ENCODE assay signal across 8 cellular contexts in the genomic region with DNA sequence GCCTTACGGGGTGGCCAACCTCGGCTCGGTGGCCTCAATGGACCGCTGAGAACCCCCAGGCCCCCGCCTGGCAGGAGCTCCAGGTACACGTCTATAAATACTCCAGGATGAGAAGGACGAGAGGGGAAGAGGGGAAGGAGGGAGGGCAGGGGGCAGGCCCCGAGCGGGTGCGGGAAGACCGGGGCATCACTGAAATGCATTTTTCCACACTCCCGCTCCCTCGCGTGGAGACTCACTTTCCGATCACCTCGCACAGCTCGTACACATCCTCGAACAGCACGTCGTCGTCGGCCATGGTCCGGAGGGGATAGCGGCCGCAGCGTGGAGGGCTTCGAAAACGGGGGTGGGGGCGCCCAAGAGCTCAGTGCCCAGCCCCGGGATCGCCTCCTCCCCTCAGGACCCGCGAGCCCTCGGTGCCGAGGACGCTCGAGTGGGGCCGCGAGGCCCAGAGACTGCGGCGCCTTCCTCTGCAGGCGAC. TPM values are rescaled to one million over a fixed set of nuclear protein-coding genes. Genes with fewer than 3 reads are reported as not detected.
DNase-seq lines count a peak whose midpoint lies in the region; ATAC-seq and TF ChIP-seq lines count a peak whose summit lies in the region.

No MANE protein-coding gene starts in this region.

- H3K4me3 ChIP-seq in SJSA1 (peak overlapping the region; percentile 73), cardiac fibroblast (replicated peaks in 1 of 2; ENCODE audit: low read depth in 2 of 2, low read length in 2 of 2) (peak overlapping the region; percentile 69 to 72)

- no peak overlapping the region for H3K27ac ChIP-seq in SJSA1

- H3K27me3 ChIP-seq in SJSA1 (replicated peaks): no peaks in the 10 kb centered on the region

- ATAC-seq in HG03196 (IDR thresholded peaks at IDR 0.05; ENCODE audit: unreplicated experiment): peak; percentile 14

- no peak for TF ChIP-seq CTCF in cardiac fibroblast (IDR thresholded peaks at IDR 0.05; ENCODE audit: low read depth, low read length)

- no peaks in the 10 kb centered on the region for H3K9me3 ChIP-seq in SJSA1 (replicated peaks)

- peak; percentile 64 for DNase-seq in activated CD8-positive, alpha-beta memory T cell treated with anti-CD3 and anti-CD28 coated beads for 24 hours
- no peak for DNase-seq in activated CD8-positive, alpha-beta memory T cell treated with anti-CD3 and anti-CD28 coated beads, Interleukin-2, amount 50 U/mL, for 48 hours
- DNase-seq in SJSA1 (ENCODE audit: low read depth in 1 of 2, low spot score in 2 of 2): peak; percentile 11 to 41
- DNase-seq in cardiac fibroblast (ENCODE audit: low read depth in 2 of 2): peak; percentile 3 to 24
- DNase-seq in kidney tubule cell (ENCODE audit: low spot score): peak; percentile 20
- DNase-seq in stimulated activated CD4-positive, alpha-beta T cell treated with anti-CD3 and anti-CD28 coated beads, Interleukin-4, amount 100 ng/mL, for 24 hours: peak; percentile 8
- no peak for DNase-seq in superior temporal gyrus (ENCODE audit: extremely low spot score)

- no peaks in the 10 kb centered on the region for H3K36me3 ChIP-seq in SJSA1

- H3K4me1 ChIP-seq in SJSA1 (replicated peaks): peaks cover 3% of the 10 kb centered on the region; the same call in 1 of the 2 replicates

RNA-seq across cellular contexts. Expression of a gene that starts 0.6 kb away (rescaled TPM):
- total RNA-seq in SJSA1 (2014; rRNA removed; shearing (Covaris generic)): 15.8 and 25.2 TPM in 2 replicates

Comparison
In these comparisons a context has a peak if more than half of its experiments do, and no peak if none do; other contexts are left out.
1. DNase-seq: peak in activated CD8-positive, alpha-beta memory T cell treated with anti-CD3 and anti-CD28 coated beads for 24 hours (single experiment), SJSA1 (2 of 2), cardiac fibroblast (2 of 2), kidney tubule cell (single experiment) and stimulated activated CD4-positive, alpha-beta T cell treated with anti-CD3 and anti-CD28 coated beads, Interleukin-4, amount 100 ng/mL, for 24 hours (single experiment); none in activated CD8-positive, alpha-beta memory T cell treated with anti-CD3 and anti-CD28 coated beads, Interleukin-2, amount 50 U/mL, for 48 hours (single experiment) and superior temporal gyrus (single experiment).